In genomic region chr3:66744521-66744920, GRCh38 we compare ENCODE assay signal across 6 cellular contexts.
"Had no signal": no experiment of that assay in that cellular context is flagged by ENCODE, and none has a peak within 500 bp of the region (broad histone marks: within the 10 kb centered on the region; RNA-seq: fewer than 3 reads in every experiment).

No MANE protein-coding gene starts in this region.

- H3K9ac ChIP-seq: KMS-11 had no signal

- H3K4me3 ChIP-seq: GM23338 had no signal

- H3K4me2 ChIP-seq: GM23338, KMS-11 had no signal

- DNase-seq: H9, HFFc6, KBM-7 had no signal

- H3K27ac ChIP-seq: KMS-11 had no signal

- ATAC-seq: GM23338, HCT116 had no signal
